ENCODE assay signal across 19 cellular contexts in genomic region chr7:141788296-141788695, GRCh38. TPM values are rescaled to one million over a fixed set of nuclear protein-coding genes. Genes with fewer than 3 reads are reported as not detected.
A peak's percentile ranks its signal among the peaks of the same experiment; 100 is the strongest.
DNase-seq lines count a peak whose midpoint lies in the region; ATAC-seq, FAIRE-seq and TF ChIP-seq lines count a peak whose summit lies in the region.
"Had no signal": no experiment of that assay in that cellular context is flagged by ENCODE, and none has a peak within 500 bp of the region (broad histone marks: within the 10 kb centered on the region; RNA-seq: fewer than 3 reads in every experiment).

No MANE protein-coding gene starts in this region.

- no peaks in the 10 kb centered on the region for H3K36me3 Mint-ChIP-seq in activated CD4-positive, alpha-beta T cell treated with anti-CD3 and anti-CD28 coated beads, Interleukin-2, amount 10 ng/mL, durations not matched to agents 24 days and 14 days (ENCODE audit: low read depth)
- peaks cover 15% of the 10 kb centered on the region for H3K36me3 Mint-ChIP-seq in activated CD4-positive, alpha-beta T cell treated with anti-CD3 and anti-CD28 coated beads for 36 hours (ENCODE audit: low read depth)

- peaks cover 0 to 4% of the 10 kb centered on the region in 2 experiments for H3K36me3 ChIP-seq in endothelial cell of umbilical vein (ENCODE audit: control insufficient read depth in 2 of 2, extremely low read depth in 1 of 2, insufficient read depth in 2 of 2, low read length in 2 of 2)
- peaks cover 0 to 6% of the 10 kb centered on the region in 2 donors for H3K36me3 ChIP-seq in ascending aorta

- H3K79me2 ChIP-seq in endothelial cell of umbilical vein (ENCODE audit: control insufficient read depth, insufficient read depth, low read length): no peaks in the 10 kb centered on the region

- DNase-seq in activated CD4-positive, alpha-beta T cell treated with anti-CD3 and anti-CD28 coated beads, Interleukin-2, amount 10 ng/mL, durations not matched to agents 24 days and 14 days: peak; percentile 37
- DNase-seq in activated CD4-positive, alpha-beta T cell treated with anti-CD3 and anti-CD28 coated beads for 36 hours: no peak
- DNase-seq in endothelial cell of umbilical vein (ENCODE audit: low read depth, low spot score): peak; percentile 80
- DNase-seq in pulmonary artery endothelial cell (ENCODE audit: low read depth, low spot score): peak; percentile 73
- DNase-seq in AML-193 (lab: John Stamatoyannopoulos, UW): no peak
- DNase-seq in ascending aorta (ENCODE audit: low spot score in 2 of 2): no peak
- DNase-seq in D721Med (ENCODE audit: insufficient read length, low spot score): no peak
- DNase-seq: C1 segment of cervical spinal cord; CD4-positive, CD25-positive, alpha-beta regulatory T cell; CD8-positive, alpha-beta memory T cell; COR-L47; H9 had no signal

- H3K9me3 ChIP-seq in endothelial cell of umbilical vein (replicated peaks; ENCODE audit: control insufficient read depth, insufficient read depth, low read length) (no peaks in the 10 kb centered on the region), ascending aorta (no peaks in the 10 kb centered on the region)
- H3K9me3 ChIP-seq: A549 had no signal

- H3K27ac ChIP-seq in endothelial cell of umbilical vein (ENCODE audit: insufficient read depth, low read depth, low read length) (peak overlapping the region; percentile 90), ascending aorta (no peak overlapping the region)
- H3K27ac ChIP-seq: 22Rv1, A549 had no signal

- H3K4me1 Mint-ChIP-seq in activated CD4-positive, alpha-beta T cell treated with anti-CD3 and anti-CD28 coated beads, Interleukin-2, amount 10 ng/mL, durations not matched to agents 24 days and 14 days: no peaks in the 10 kb centered on the region
- no peaks in the 10 kb centered on the region for H3K4me1 Mint-ChIP-seq in activated CD4-positive, alpha-beta T cell treated with anti-CD3 and anti-CD28 coated beads for 36 hours
- H3K4me1 Mint-ChIP-seq: H9 had no signal

- intact Hi-C loops in activated CD4-positive, alpha-beta T cell treated with anti-CD3 and anti-CD28 coated beads, Interleukin-2, amount 10 ng/mL, durations not matched to agents 24 days and 14 days (cut with micrococcal nuclease): no loop called here
- intact Hi-C loops in activated CD4-positive, alpha-beta T cell treated with anti-CD3 and anti-CD28 coated beads for 36 hours (cut with DNase I, micrococcal nuclease): no loop called here
- intact Hi-C loops in endothelial cell of umbilical vein (cut with micrococcal nuclease) (loop anchor here (1.0 to 10.0 kb wide), 5 partner anchors 50 to 771 kb away; partner anchors contain the start of genes AGK and SSBP1), ascending aorta (cut with DNase I) (no loop called here)

- H3K9ac ChIP-seq in endothelial cell of umbilical vein (replicated peaks; ENCODE audit: extremely low read depth, insufficient read depth, low read length): no peak overlapping the region

- H3K4me2 ChIP-seq in endothelial cell of umbilical vein (ENCODE audit: insufficient read depth, low read length): peak overlapping the region; percentile 63
- H3K4me2 ChIP-seq: A549 had no signal

- dilution Hi-C loops in endothelial cell of umbilical vein (cut with MboI; ENCODE audit: extremely low pct_ligation_motif_present, low sequenced_read_pairs): no loop called here

- TF ChIP-seq CTCF in endothelial cell of umbilical vein (IDR thresholded peaks at IDR 0.05; ENCODE audit: extremely low read depth in 1 of 2, insufficient read depth in 1 of 2, low read depth in 1 of 2, low read length in 2 of 2) (no peak), ascending aorta (IDR thresholded peaks at IDR 0.05) (no peak), D721Med (IDR thresholded peaks at IDR 0.05; ENCODE audit: insufficient read depth, missing control alignments) (no peak)

- no peaks in the 10 kb centered on the region for H3K9me3 Mint-ChIP-seq in activated CD4-positive, alpha-beta T cell treated with anti-CD3 and anti-CD28 coated beads, Interleukin-2, amount 10 ng/mL, durations not matched to agents 24 days and 14 days
- no peaks in the 10 kb centered on the region for H3K9me3 Mint-ChIP-seq in activated CD4-positive, alpha-beta T cell treated with anti-CD3 and anti-CD28 coated beads for 36 hours (ENCODE audit: low read depth)
- H3K9me3 Mint-ChIP-seq: CD4-positive, CD25-positive, alpha-beta regulatory T cell; CD8-positive, alpha-beta memory T cell; H9 had no signal

- no peak overlapping the region for H3K27ac Mint-ChIP-seq in activated CD4-positive, alpha-beta T cell treated with anti-CD3 and anti-CD28 coated beads, Interleukin-2, amount 10 ng/mL, durations not matched to agents 24 days and 14 days
- no peak overlapping the region for H3K27ac Mint-ChIP-seq in activated CD4-positive, alpha-beta T cell treated with anti-CD3 and anti-CD28 coated beads for 36 hours
- H3K27ac Mint-ChIP-seq: CD4-positive, CD25-positive, alpha-beta regulatory T cell; H9 had no signal

- H3K9me1 ChIP-seq in endothelial cell of umbilical vein (replicated peaks; ENCODE audit: control insufficient read depth, extremely low read depth, insufficient read depth, low read length): no peaks in the 10 kb centered on the region

- H3K27me3 ChIP-seq in endothelial cell of umbilical vein (ENCODE audit: control insufficient read depth in 2 of 2, insufficient read depth in 2 of 2, low read length in 2 of 2): no peaks in the 10 kb centered on the region
- no peaks in the 10 kb centered on the region for H3K27me3 ChIP-seq in ascending aorta

- H3K4me1 ChIP-seq in endothelial cell of umbilical vein (ENCODE audit: control insufficient read depth, extremely low read depth, insufficient read depth, low read length) (peaks cover 21% of the 10 kb centered on the region), ascending aorta (no peaks in the 10 kb centered on the region)
- H3K4me1 ChIP-seq: A549 had no signal

- CTCF ChIA-PET in activated CD4-positive, alpha-beta T cell treated with anti-CD3 and anti-CD28 coated beads for 36 hours (lab: Charles Lee): interaction anchor here (1.2 kb wide), 1 partner anchor 21 kb away, joined by 3 read pairs; no protein-coding TSS in a partner anchor
- CTCF ChIA-PET in endothelial cell of umbilical vein (lab: Charles Lee): interaction anchor here (0.9 to 1.6 kb wide), 5 partner anchors 11 to 1270 kb away, joined by 3 to 13 read pairs (median 3); partner anchors contain the start of gene SSBP1

- no peaks in the 10 kb centered on the region for H3K27me3 Mint-ChIP-seq in activated CD4-positive, alpha-beta T cell treated with anti-CD3 and anti-CD28 coated beads, Interleukin-2, amount 10 ng/mL, durations not matched to agents 24 days and 14 days
- no peaks in the 10 kb centered on the region for H3K27me3 Mint-ChIP-seq in activated CD4-positive, alpha-beta T cell treated with anti-CD3 and anti-CD28 coated beads for 36 hours
- H3K27me3 Mint-ChIP-seq: CD4-positive, CD25-positive, alpha-beta regulatory T cell; CD8-positive, alpha-beta memory T cell had no signal

- H3K4me3 Mint-ChIP-seq in activated CD4-positive, alpha-beta T cell treated with anti-CD3 and anti-CD28 coated beads, Interleukin-2, amount 10 ng/mL, durations not matched to agents 24 days and 14 days: no peak overlapping the region
- no peak overlapping the region for H3K4me3 Mint-ChIP-seq in activated CD4-positive, alpha-beta T cell treated with anti-CD3 and anti-CD28 coated beads for 36 hours
- H3K4me3 Mint-ChIP-seq: CD4-positive, CD25-positive, alpha-beta regulatory T cell; CD8-positive, alpha-beta memory T cell; H9 had no signal

- FAIRE-seq in endothelial cell of umbilical vein (lab: Jason Lieb, UNC): peak; percentile 90
- FAIRE-seq in D721Med (lab: Jason Lieb, UNC): no peak
- FAIRE-seq: A549, G401.6, GM12891, GM19239, H1 had no signal

- no peak for ATAC-seq in activated CD4-positive, alpha-beta T cell treated with anti-CD3 and anti-CD28 coated beads for 36 hours
- ATAC-seq: A549 had no signal

- no peak for TF ChIP-seq POLR2A in endothelial cell of umbilical vein (IDR thresholded peaks at IDR 0.05; ENCODE audit: low read depth, low read length)

- H4K20me1 ChIP-seq in endothelial cell of umbilical vein (replicated peaks; ENCODE audit: control insufficient read depth, extremely low read depth, insufficient read depth, low read length): no peaks in the 10 kb centered on the region

- no peak overlapping the region for H3K4me3 ChIP-seq in endothelial cell of umbilical vein (replicated peaks in 1 of 3; ENCODE audit: insufficient read depth in 1 of 3, low read depth in 1 of 3, low read length in 3 of 3)
- no peak overlapping the region for H3K4me3 ChIP-seq in ascending aorta
- H3K4me3 ChIP-seq: A549 had no signal

- peak overlapping the region; percentile 55 for H2AFZ ChIP-seq in endothelial cell of umbilical vein (ENCODE audit: low read depth, low read length)

- POLR2A ChIA-PET in activated CD4-positive, alpha-beta T cell treated with anti-CD3 and anti-CD28 coated beads for 36 hours (lab: Charles Lee): no interaction called here
- POLR2A ChIA-PET in endothelial cell of umbilical vein (lab: Charles Lee): no interaction called here

- BruUV-seq in endothelial cell of umbilical vein (replicated peaks; lab: Mats Ljungman, UMichigan): no TSS peak

RNA-seq across cellular contexts. Expression of gene TAS2R5, which starts 1.7 kb away (rescaled TPM):
- 0.89 and 1.0 TPM in 2 replicates for total RNA-seq in activated CD4-positive, alpha-beta T cell treated with anti-CD3 and anti-CD28 coated beads, Interleukin-2, amount 10 ng/mL, durations not matched to agents 24 days and 14 days
- total RNA-seq in activated CD4-positive, alpha-beta T cell treated with anti-CD3 and anti-CD28 coated beads for 36 hours: 1 to 10 TPM in 1 of 2 experiments, under 1 TPM in 1; 0.75 to 1.4 TPM
- total RNA-seq in endothelial cell of umbilical vein (0.85 and 2.0 TPM in 2 replicates), pulmonary artery endothelial cell (0.53 and 0.74 TPM in 2 replicates), ascending aorta (not detected)
- polyA plus RNA-seq in endothelial cell of umbilical vein: 1.3 and 1.6 TPM in 2 replicates
- polyA plus RNA-seq in endothelial cell of umbilical vein (2011; cell fraction: cytosol; rRNA removed): 0.14 and 0.27 TPM in 2 replicates
- polyA plus RNA-seq in endothelial cell of umbilical vein (2011; cell fraction: nucleus; rRNA removed): 5.3 and 5.9 TPM in 2 replicates
- polyA plus RNA-seq in endothelial cell of umbilical vein (2012): 0.25 and 0.75 TPM in 2 replicates
- 3.1 and 3.8 TPM in 2 replicates for polyA minus RNA-seq in endothelial cell of umbilical vein
- not detected for polyA minus RNA-seq in endothelial cell of umbilical vein (2011; cell fraction: cytosol; rRNA and poly(A)+ RNA removed)
- 1.2 and 3.3 TPM in 2 replicates for polyA minus RNA-seq in endothelial cell of umbilical vein (2011; cell fraction: nucleus; rRNA and poly(A)+ RNA removed)
- polyA plus RNA-seq: CD8-positive, alpha-beta memory T cell had no signal

RNA-seq across cellular contexts. Expression of gene TAS2R4, which starts 11.8 kb away (rescaled TPM):
- 1.0 TPM in 2 replicates for total RNA-seq in activated CD4-positive, alpha-beta T cell treated with anti-CD3 and anti-CD28 coated beads, Interleukin-2, amount 10 ng/mL, durations not matched to agents 24 days and 14 days
- total RNA-seq in activated CD4-positive, alpha-beta T cell treated with anti-CD3 and anti-CD28 coated beads for 36 hours: under 1 TPM; 0.60 to 0.62 TPM
- 0.88 and 1.4 TPM in 2 replicates for total RNA-seq in endothelial cell of umbilical vein
- polyA plus RNA-seq in endothelial cell of umbilical vein: 0.18 and 0.30 TPM in 2 replicates
- not detected in 2 replicates for polyA plus RNA-seq in endothelial cell of umbilical vein (2011; cell fraction: cytosol; rRNA removed)
- polyA plus RNA-seq in endothelial cell of umbilical vein (2011; cell fraction: nucleus; rRNA removed): 1.2 and 1.6 TPM in 2 replicates
- 0.08 and 0.17 TPM in 2 replicates for polyA plus RNA-seq in endothelial cell of umbilical vein (2012)
- 2.5 and 3.2 TPM in 2 replicates for polyA minus RNA-seq in endothelial cell of umbilical vein
- polyA minus RNA-seq in endothelial cell of umbilical vein (2011; cell fraction: cytosol; rRNA and poly(A)+ RNA removed): not detected
- polyA minus RNA-seq in endothelial cell of umbilical vein (2011; cell fraction: nucleus; rRNA and poly(A)+ RNA removed): 4.5 and 5.9 TPM in 2 replicates
- 0.33 and 0.85 TPM in 2 replicates for total RNA-seq in pulmonary artery endothelial cell
- total RNA-seq in ascending aorta: not detected
- polyA plus RNA-seq: CD4-positive, CD25-positive, alpha-beta regulatory T cell; CD8-positive, alpha-beta memory T cell had no signal

RNA-seq across cellular contexts. Expression of gene TAS2R3, which starts 24.4 kb away (rescaled TPM):
- total RNA-seq in activated CD4-positive, alpha-beta T cell treated with anti-CD3 and anti-CD28 coated beads, Interleukin-2, amount 10 ng/mL, durations not matched to agents 24 days and 14 days: 1.2 and 2.2 TPM in 2 replicates
- total RNA-seq in activated CD4-positive, alpha-beta T cell treated with anti-CD3 and anti-CD28 coated beads for 36 hours: 1 to 10 TPM in 1 of 2 experiments, under 1 TPM in 1; 0.69 to 1.1 TPM
- total RNA-seq in endothelial cell of umbilical vein (1.3 and 2.0 TPM in 2 replicates), pulmonary artery endothelial cell (0.46 and 1.3 TPM in 2 replicates), ascending aorta (6.6 TPM)
- 0.08 TPM in 2 replicates for polyA plus RNA-seq in endothelial cell of umbilical vein
- polyA plus RNA-seq in endothelial cell of umbilical vein (2011; cell fraction: cytosol; rRNA removed): not detected in 2 replicates
- polyA plus RNA-seq in endothelial cell of umbilical vein (2011; cell fraction: nucleus; rRNA removed): 1.1 and 1.5 TPM in 2 replicates
- polyA plus RNA-seq in endothelial cell of umbilical vein (2012): 0.16 TPM in 1 of 2 replicates, not detected in the other
- polyA minus RNA-seq in endothelial cell of umbilical vein: 3.6 and 5.1 TPM in 2 replicates
- not detected for polyA minus RNA-seq in endothelial cell of umbilical vein (2011; cell fraction: cytosol; rRNA and poly(A)+ RNA removed)
- 6.5 and 10.0 TPM in 2 replicates for polyA minus RNA-seq in endothelial cell of umbilical vein (2011; cell fraction: nucleus; rRNA and poly(A)+ RNA removed)
- polyA plus RNA-seq: CD4-positive, CD25-positive, alpha-beta regulatory T cell; CD8-positive, alpha-beta memory T cell had no signal

RNA-seq across cellular contexts. Expression of gene SSBP1, which starts 50.1 kb away (rescaled TPM):
- 264 and 266 TPM in 2 replicates for total RNA-seq in activated CD4-positive, alpha-beta T cell treated with anti-CD3 and anti-CD28 coated beads, Interleukin-2, amount 10 ng/mL, durations not matched to agents 24 days and 14 days
- total RNA-seq in activated CD4-positive, alpha-beta T cell treated with anti-CD3 and anti-CD28 coated beads for 36 hours: 100 to 1,000 TPM; 183 to 245 TPM
- total RNA-seq in endothelial cell of umbilical vein: 164 and 169 TPM in 2 replicates
- 60.0 and 77.9 TPM in 2 replicates for polyA plus RNA-seq in endothelial cell of umbilical vein
- polyA plus RNA-seq in endothelial cell of umbilical vein (2011; cell fraction: cytosol; rRNA removed): 130 and 154 TPM in 2 replicates
- polyA plus RNA-seq in endothelial cell of umbilical vein (2011; cell fraction: nucleus; rRNA removed): 95.0 and 131 TPM in 2 replicates
- 269 and 323 TPM in 2 replicates for polyA plus RNA-seq in endothelial cell of umbilical vein (2012)
- 45.0 and 52.1 TPM in 2 replicates for polyA minus RNA-seq in endothelial cell of umbilical vein
- polyA minus RNA-seq in endothelial cell of umbilical vein (2011; cell fraction: cytosol; rRNA and poly(A)+ RNA removed): 43.4 TPM
- 67.2 and 95.0 TPM in 2 replicates for polyA minus RNA-seq in endothelial cell of umbilical vein (2011; cell fraction: nucleus; rRNA and poly(A)+ RNA removed)
- 200 and 204 TPM in 2 replicates for total RNA-seq in pulmonary artery endothelial cell
- 19.2 TPM for total RNA-seq in ascending aorta

RNA-seq across cellular contexts. Expression of gene PRSS37, which starts 53.0 kb away (rescaled TPM):
- total RNA-seq in activated CD4-positive, alpha-beta T cell treated with anti-CD3 and anti-CD28 coated beads, Interleukin-2, amount 10 ng/mL, durations not matched to agents 24 days and 14 days: not detected in 2 replicates
- total RNA-seq in activated CD4-positive, alpha-beta T cell treated with anti-CD3 and anti-CD28 coated beads for 36 hours: not detected
- not detected in 2 replicates for total RNA-seq in endothelial cell of umbilical vein
- not detected in 2 replicates for polyA plus RNA-seq in endothelial cell of umbilical vein
- not detected in 2 replicates for polyA plus RNA-seq in endothelial cell of umbilical vein (2011; cell fraction: cytosol; rRNA removed)
- polyA plus RNA-seq in endothelial cell of umbilical vein (2011; cell fraction: nucleus; rRNA removed): not detected in 2 replicates
- not detected in 2 replicates for polyA plus RNA-seq in endothelial cell of umbilical vein (2012)
- polyA minus RNA-seq in endothelial cell of umbilical vein: not detected in 2 replicates
- polyA minus RNA-seq in endothelial cell of umbilical vein (2011; cell fraction: cytosol; rRNA and poly(A)+ RNA removed): not detected
- not detected in 2 replicates for polyA minus RNA-seq in endothelial cell of umbilical vein (2011; cell fraction: nucleus; rRNA and poly(A)+ RNA removed)
- not detected in 2 replicates for total RNA-seq in pulmonary artery endothelial cell
- not detected for total RNA-seq in ascending aorta
- total RNA-seq: CD4-positive, CD25-positive, alpha-beta regulatory T cell; CD8-positive, alpha-beta memory T cell; H1; H9; HT-29 had no signal
- polyA plus RNA-seq: A549; CD4-positive, CD25-positive, alpha-beta regulatory T cell; CD8-positive, alpha-beta memory T cell; H1 had no signal

Comparison
In these comparisons a context has a peak if more than half of its experiments do, and no peak if none do; other contexts are left out.
1. DNase-seq: peak in activated CD4-positive, alpha-beta T cell treated with anti-CD3 and anti-CD28 coated beads, Interleukin-2, amount 10 ng/mL, durations not matched to agents 24 days and 14 days (single experiment), endothelial cell of umbilical vein (single experiment) and pulmonary artery endothelial cell (single experiment); none in activated CD4-positive, alpha-beta T cell treated with anti-CD3 and anti-CD28 coated beads for 36 hours (single experiment), AML-193 (0 of 2), ascending aorta (0 of 2) and D721Med (single experiment).